Comparison of ENCODE assay signal across 8 cellular contexts in genomic region chrX:40104649-40105015, GRCh38. TPM values are rescaled to one million over a fixed set of nuclear protein-coding genes. Genes with fewer than 3 reads are reported as not detected.
DNase-seq lines count a peak whose midpoint lies in the region; ATAC-seq and TF ChIP-seq lines count a peak whose summit lies in the region.

No MANE protein-coding gene starts in this region.

- no peak for TF ChIP-seq CTCF in CD8-positive, alpha-beta T cell (IDR thresholded peaks at IDR 0.05)

- H3K4me3 Mint-ChIP-seq in CD8-positive, alpha-beta T cell: no peak overlapping the region

- H3K4me1 ChIP-seq in CD8-positive, alpha-beta T cell (ENCODE audit: insufficient read depth, low read length): peaks cover 20% of the 10 kb centered on the region
- H3K4me1 ChIP-seq in duodenal mucosa (ENCODE audit: control insufficient read depth in 1 of 2, insufficient read depth in 2 of 2, low read length in 2 of 2): peaks cover 5 to 13% of the 10 kb centered on the region in 2 donors
- peaks cover 16% of the 10 kb centered on the region for H3K4me1 ChIP-seq in mucosa of stomach (ENCODE audit: control insufficient read depth, insufficient read depth, low read length)

- H3K4me1 Mint-ChIP-seq in CD8-positive, alpha-beta T cell (ENCODE audit: low read depth): peaks cover 11% of the 10 kb centered on the region

- no peaks in the 10 kb centered on the region for H3K27me3 ChIP-seq in CD8-positive, alpha-beta T cell (ENCODE audit: insufficient read depth, low read length)
- no peaks in the 10 kb centered on the region for H3K27me3 ChIP-seq in duodenal mucosa (ENCODE audit: control insufficient read depth in 1 of 2, insufficient read depth in 2 of 2, low read length in 2 of 2)
- H3K27me3 ChIP-seq in mucosa of stomach (ENCODE audit: control insufficient read depth, insufficient read depth, low read length): no peaks in the 10 kb centered on the region

- ATAC-seq in CD8-positive, alpha-beta T cell: peak; percentile 6
- ATAC-seq in GM19351 (IDR thresholded peaks at IDR 0.05; ENCODE audit: unreplicated experiment) (peak; percentile 34), HG03095 (IDR thresholded peaks at IDR 0.05; ENCODE audit: unreplicated experiment) (no peak)

- H3K9me3 ChIP-seq in CD8-positive, alpha-beta T cell (ENCODE audit: low read length): no peaks in the 10 kb centered on the region
- H3K9me3 ChIP-seq in duodenal mucosa (ENCODE audit: control insufficient read depth in 1 of 2, low read length in 2 of 2): no peaks in the 10 kb centered on the region
- H3K9me3 ChIP-seq in mucosa of stomach (ENCODE audit: control insufficient read depth, low read length): no peaks in the 10 kb centered on the region

- H3K27me3 Mint-ChIP-seq in CD8-positive, alpha-beta T cell (ENCODE audit: low read depth): no peaks in the 10 kb centered on the region

- no peaks in the 10 kb centered on the region for H3K9me3 Mint-ChIP-seq in CD8-positive, alpha-beta T cell

- CTCF ChIA-PET in CD8-positive, alpha-beta T cell (lab: Charles Lee): no interaction called here

- POLR2A ChIA-PET in CD8-positive, alpha-beta T cell (lab: Charles Lee): interaction anchor here (0.9 to 2.8 kb wide), 4 partner anchors 9 to 72 kb away, joined by 4 to 10 read pairs (median 6); no protein-coding TSS in a partner anchor

- H3K9ac ChIP-seq in duodenal mucosa (ENCODE audit: low read depth in 1 of 2, low read length in 2 of 2) (peak overlapping the region; percentile 25 to 48), mucosa of stomach (ENCODE audit: low read length) (peak overlapping the region; percentile 62)

- H3K36me3 Mint-ChIP-seq in CD8-positive, alpha-beta T cell: no peaks in the 10 kb centered on the region

- H3K4me3 ChIP-seq in CD8-positive, alpha-beta T cell (ENCODE audit: low read depth, low read length): peak overlapping the region; percentile 43
- H3K4me3 ChIP-seq in duodenal mucosa (ENCODE audit: low read depth in 1 of 2, low read length in 2 of 2) (peak overlapping the region; percentile 29 to 66), mucosa of stomach (ENCODE audit: low read length) (no peak overlapping the region)

- H3K36me3 ChIP-seq in CD8-positive, alpha-beta T cell (ENCODE audit: insufficient read depth, low read length): no peaks in the 10 kb centered on the region
- H3K36me3 ChIP-seq in duodenal mucosa (ENCODE audit: control insufficient read depth in 1 of 2, insufficient read depth in 2 of 2, low read length in 2 of 2): no peaks in the 10 kb centered on the region
- no peaks in the 10 kb centered on the region for H3K36me3 ChIP-seq in mucosa of stomach (ENCODE audit: control insufficient read depth, insufficient read depth, low read length)

- intact Hi-C loops in CD8-positive, alpha-beta T cell (cut with DNase I, micrococcal nuclease): loop anchor here (1.0 to 5.0 kb wide), 2 partner anchors 7 to 38 kb away; partner anchors contain the start of gene BCOR (in 1 of the 2)

- H3K27ac ChIP-seq in CD8-positive, alpha-beta T cell (ENCODE audit: low read depth, low read length): no peak overlapping the region
- peak overlapping the region; percentile 20 for H3K27ac ChIP-seq in duodenal mucosa (ENCODE audit: low read depth, low read length)

- no peak for DNase-seq in CD8-positive, alpha-beta T cell
- DNase-seq in OCI-M1 (lab: John Stamatoyannopoulos, UW): peak; percentile 26
- no peak for DNase-seq in NCI-H2107 (lab: John Stamatoyannopoulos, UW)
- DNase-seq in stimulated activated naive CD4-positive, alpha-beta T cell treated with Interleukin-2 at 50 U/mL for 16 hours (lab: John Stamatoyannopoulos, UW): no peak

- H3K27ac Mint-ChIP-seq in CD8-positive, alpha-beta T cell: no peak overlapping the region

RNA-seq across cellular contexts. Expression of gene BCOR, which starts 6.9 kb away (rescaled TPM):
- 10 to 100 TPM; 35.5 to 38.5 TPM for total RNA-seq in CD8-positive, alpha-beta T cell
